25 cellular contexts compared by ENCODE assay signal in the genomic region with DNA sequence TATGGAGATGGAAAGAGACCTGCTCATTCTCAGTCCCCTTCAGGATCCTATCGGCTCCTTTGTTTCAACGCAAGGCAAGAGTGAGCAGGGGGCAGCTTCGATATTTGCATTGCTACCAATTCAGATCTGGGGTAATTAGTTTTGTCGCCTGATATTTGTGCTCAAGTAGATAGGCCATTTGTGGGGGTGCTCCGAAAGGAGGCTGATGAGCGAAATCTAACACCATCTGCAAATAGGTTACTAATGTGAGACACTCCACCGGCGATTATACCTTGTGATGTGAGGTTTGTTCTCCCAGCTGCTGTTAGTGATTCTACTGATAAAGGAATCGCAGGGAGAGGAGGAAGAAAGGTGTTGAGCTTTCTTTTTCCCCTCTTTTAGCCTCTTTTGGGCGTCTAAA. TPM values are rescaled to one million over a fixed set of nuclear protein-coding genes. Genes with fewer than 3 reads are reported as not detected.
DNase-seq lines count a peak whose midpoint lies in the region; ATAC-seq and TF ChIP-seq lines count a peak whose summit lies in the region.
"Had no signal": no experiment of that assay in that cellular context is flagged by ENCODE, and none has a peak within 500 bp of the region (broad histone marks: within the 10 kb centered on the region; RNA-seq: fewer than 3 reads in every experiment).

No MANE protein-coding gene starts in this region.

- H2AFZ ChIP-seq in GM23338 = no peak overlapping the region

- H3K9me3 Mint-ChIP-seq in GM23338 = no peaks in the 10 kb centered on the region; the same call in 2 of the 3 replicates
- H3K9me3 Mint-ChIP-seq in T-cell = peaks cover 0 to 3% (median 0%) of the 10 kb centered on the region in 3 donors
- H3K9me3 Mint-ChIP-seq: activated CD4-positive, alpha-beta memory T cell treated with anti-CD3 and anti-CD28 coated beads, Interleukin-2, amount 10 ng/mL, durations not matched to agents 7 days and 5 days; activated naive CD4-positive, alpha-beta T cell treated with anti-CD3 and anti-CD28 coated beads, Interleukin-2, amount 50 U/mL, for 24 hours; effector memory CD8-positive, alpha-beta T cell had no signal

- peak overlapping the region; percentile 15; the same call in 1 of the 3 replicates for H3K4me3 Mint-ChIP-seq in GM23338
- no peak overlapping the region for H3K4me3 Mint-ChIP-seq in T-cell
- H3K4me3 Mint-ChIP-seq: activated CD4-positive, alpha-beta memory T cell treated with anti-CD3 and anti-CD28 coated beads, Interleukin-2, amount 10 ng/mL, durations not matched to agents 7 days and 5 days; activated naive CD4-positive, alpha-beta T cell treated with anti-CD3 and anti-CD28 coated beads, Interleukin-2, amount 50 U/mL, for 24 hours; effector memory CD8-positive, alpha-beta T cell; stimulated activated naive B cell treated with anti-CD40 and anti-IgM and Interleukin-4, amounts not matched to agents 10 μg/mL and 1 μg/mL and 100 μg/mL, for 72 hours had no signal

- H3K27me3 Mint-ChIP-seq in GM23338 (ENCODE audit: insufficient read depth, low read depth, poor library complexity) (peaks cover 3% of the 10 kb centered on the region), T-cell (peaks cover 8 to 12% of the 10 kb centered on the region in 2 donors)
- H3K27me3 Mint-ChIP-seq: activated CD4-positive, alpha-beta memory T cell treated with anti-CD3 and anti-CD28 coated beads, Interleukin-2, amount 10 ng/mL, durations not matched to agents 7 days and 5 days had no signal

- H3K4me3 ChIP-seq in GM23338 = peak overlapping the region; percentile 2; the same call in 1 of the 2 replicates
- H3K4me3 ChIP-seq in HUES64 (ENCODE audit: low read length) = 0 out of 2 replicates have a peak overlapping the region, but pooled peaks have one; percentile 0
- H3K4me3 ChIP-seq in iPS DF 6.9 (ENCODE audit: low read length) = no peak overlapping the region
- H3K4me3 ChIP-seq: heart left ventricle, psoas muscle, SJCRH30, suprapubic skin had no signal

- H3K4me1 ChIP-seq in GM23338 (ENCODE audit: insufficient read depth) (peaks cover 39% of the 10 kb centered on the region), HUES64 (ENCODE audit: insufficient read depth, low read length) (peaks cover 35% of the 10 kb centered on the region), iPS DF 6.9 (ENCODE audit: control insufficient read depth, insufficient read depth, low read length) (peaks cover 4% of the 10 kb centered on the region)
- H3K4me1 ChIP-seq: suprapubic skin had no signal

- H3K36me3 ChIP-seq in GM23338 (ENCODE audit: insufficient read depth) (no peaks in the 10 kb centered on the region), HUES64 (ENCODE audit: insufficient read depth, low read length) (peaks cover 14% of the 10 kb centered on the region), iPS DF 6.9 (ENCODE audit: control insufficient read depth, insufficient read depth, low read length) (no peaks in the 10 kb centered on the region)
- H3K36me3 ChIP-seq: heart left ventricle, suprapubic skin had no signal

- H3K27me3 ChIP-seq in GM23338 (ENCODE audit: insufficient read depth) = no peaks in the 10 kb centered on the region
- H3K27me3 ChIP-seq in HUES64 (ENCODE audit: insufficient read depth, low read length) = no peaks in the 10 kb centered on the region
- H3K27me3 ChIP-seq in iPS DF 6.9 (ENCODE audit: control insufficient read depth, insufficient read depth, low read length) = no peaks in the 10 kb centered on the region
- H3K27me3 ChIP-seq: SJCRH30 had no signal

- peak overlapping the region; percentile 44 for H3K4me2 ChIP-seq in GM23338
- H3K4me2 ChIP-seq: KMS-11 had no signal

- CTCF ChIA-PET in T-cell (lab: Charles Lee) = no interaction called here

- peak overlapping the region; percentile 48 for H3K9ac ChIP-seq in HUES64 (ENCODE audit: low read depth, low read length)
- H3K9ac ChIP-seq: KMS-11 had no signal

- H4K20me1 ChIP-seq in GM23338 (replicated peaks; ENCODE audit: insufficient read depth) = no peaks in the 10 kb centered on the region

- no peaks in the 10 kb centered on the region for H3K79me2 ChIP-seq in GM23338 (replicated peaks; ENCODE audit: insufficient read depth)

- DNase-seq in GM23338 (ENCODE audit: low spot score) (peak; percentile 23), NCI-H69 (lab: John Stamatoyannopoulos, UW) (peak; percentile 40), iPS DF 6.9 (ENCODE audit: low read depth, low spot score) (no peak), D341Med (ENCODE audit: low spot score) (no peak), T-cell (no peak), NCI-H345 (lab: John Stamatoyannopoulos, UW) (no peak)
- DNase-seq: activated CD4-positive, alpha-beta memory T cell treated with anti-CD3 and anti-CD28 coated beads, Interleukin-2, amount 10 ng/mL, durations not matched to agents 7 days and 5 days; activated CD8-positive, alpha-beta memory T cell treated with anti-CD3 and anti-CD28 coated beads, Interleukin-2, amount 50 U/mL, for 48 hours; cortex of kidney; DMS53; effector memory CD8-positive, alpha-beta T cell; GDM1; heart left ventricle; mesenchymal stem cell; NCI-H187 treated with DMSO at 0.1 percent for 48 hours; nucleus accumbens; psoas muscle; SJCRH30; stimulated activated naive B cell treated with anti-CD40 and anti-IgM and Interleukin-4, amounts not matched to agents 10 μg/mL and 1 μg/mL and 100 μg/mL, for 72 hours had no signal

- ATAC-seq in GM23338 = peak; percentile 33
- no peak for ATAC-seq in T-cell (replicated peaks in 1 of 4)
- ATAC-seq in HG03457 (IDR thresholded peaks at IDR 0.05; ENCODE audit: unreplicated experiment) = no peak
- ATAC-seq: effector memory CD8-positive, alpha-beta T cell; heart left ventricle; left lobe of liver; psoas muscle; stimulated activated naive B cell treated with anti-CD40 and anti-IgM and Interleukin-4, amounts not matched to agents 10 μg/mL and 1 μg/mL and 100 μg/mL, for 72 hours had no signal

- peaks cover 7% of the 10 kb centered on the region; the same call in 1 of the 2 replicates for H3K9me2 ChIP-seq in GM23338 (ENCODE audit: insufficient read depth)

- H3K9me3 ChIP-seq in HUES64 (ENCODE audit: insufficient read depth, low read depth, low read length) (no peaks in the 10 kb centered on the region), iPS DF 6.9 (ENCODE audit: control insufficient read depth, insufficient read depth, low read length) (no peaks in the 10 kb centered on the region)
- H3K9me3 ChIP-seq: heart left ventricle, psoas muscle, SJCRH30, suprapubic skin had no signal

- H3K27ac ChIP-seq in GM23338 (ENCODE audit: low read depth) (peak overlapping the region; percentile 65), HUES64 (ENCODE audit: low read depth, low read length) (peak overlapping the region; percentile 61; the same call in 1 of the 2 replicates), iPS DF 6.9 (ENCODE audit: low read length) (peak overlapping the region; percentile 25)
- H3K27ac ChIP-seq: heart left ventricle, KMS-11, psoas muscle, SJCRH30, suprapubic skin had no signal

- POLR2A ChIA-PET in T-cell (lab: Charles Lee) = no interaction called here

- H3F3A ChIP-seq in GM23338 (replicated peaks; ENCODE audit: low read depth) = no peaks in the 10 kb centered on the region; the same call in 1 of the 2 replicates

- no peak for TF ChIP-seq CTCF in GM23338 (conservative IDR thresholded peaks at IDR 0.05; ENCODE audit: low read depth in 2 of 2)

- peaks cover 47% of the 10 kb centered on the region for H3K4me1 Mint-ChIP-seq in GM23338
- no peaks in the 10 kb centered on the region for H3K4me1 Mint-ChIP-seq in T-cell
- H3K4me1 Mint-ChIP-seq: activated CD4-positive, alpha-beta memory T cell treated with anti-CD3 and anti-CD28 coated beads, Interleukin-2, amount 10 ng/mL, durations not matched to agents 7 days and 5 days; activated naive CD4-positive, alpha-beta T cell treated with anti-CD3 and anti-CD28 coated beads, Interleukin-2, amount 50 U/mL, for 24 hours; stimulated activated naive B cell treated with anti-CD40 and anti-IgM and Interleukin-4, amounts not matched to agents 10 μg/mL and 1 μg/mL and 100 μg/mL, for 72 hours had no signal

- 31% methylated on average over 9 of the region's 10 CpGs for WGBS in HUES64
- WGBS in iPS DF 6.9 (ENCODE audit: insufficient coverage, insufficient read length) = no CpG with 5 or more reads among the region's 10 CpGs

- H3K27ac Mint-ChIP-seq in GM23338 (peak overlapping the region; percentile 71), T-cell (no peak overlapping the region)
- H3K27ac Mint-ChIP-seq: activated CD4-positive, alpha-beta memory T cell treated with anti-CD3 and anti-CD28 coated beads, Interleukin-2, amount 10 ng/mL, durations not matched to agents 7 days and 5 days; activated naive CD4-positive, alpha-beta T cell treated with anti-CD3 and anti-CD28 coated beads, Interleukin-2, amount 50 U/mL, for 24 hours; effector memory CD8-positive, alpha-beta T cell; stimulated activated naive B cell treated with anti-CD40 and anti-IgM and Interleukin-4, amounts not matched to agents 10 μg/mL and 1 μg/mL and 100 μg/mL, for 72 hours had no signal

- H3K36me3 Mint-ChIP-seq in GM23338 (ENCODE audit: low read depth) (peaks cover 63% of the 10 kb centered on the region), T-cell (no peaks in the 10 kb centered on the region)
- H3K36me3 Mint-ChIP-seq: activated naive CD4-positive, alpha-beta T cell treated with anti-CD3 and anti-CD28 coated beads, Interleukin-2, amount 50 U/mL, for 24 hours; stimulated activated naive B cell treated with anti-CD40 and anti-IgM and Interleukin-4, amounts not matched to agents 10 μg/mL and 1 μg/mL and 100 μg/mL, for 72 hours had no signal

TF ChIP-seq in GM23338, 12 proteins besides CTCF, POLR2A, EP300 and RAD21 (continues in another document):
- TF ChIP-seq, protein P1, sequence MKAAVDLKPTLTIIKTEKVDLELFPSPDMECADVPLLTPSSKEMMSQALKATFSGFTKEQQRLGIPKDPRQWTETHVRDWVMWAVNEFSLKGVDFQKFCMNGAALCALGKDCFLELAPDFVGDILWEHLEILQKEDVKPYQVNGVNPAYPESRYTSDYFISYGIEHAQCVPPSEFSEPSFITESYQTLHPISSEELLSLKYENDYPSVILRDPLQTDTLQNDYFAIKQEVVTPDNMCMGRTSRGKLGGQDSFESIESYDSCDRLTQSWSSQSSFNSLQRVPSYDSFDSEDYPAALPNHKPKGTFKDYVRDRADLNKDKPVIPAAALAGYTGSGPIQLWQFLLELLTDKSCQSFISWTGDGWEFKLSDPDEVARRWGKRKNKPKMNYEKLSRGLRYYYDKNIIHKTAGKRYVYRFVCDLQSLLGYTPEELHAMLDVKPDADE (IDR thresholded peaks at IDR 0.05) = no peak
- TF ChIP-seq POLR2AphosphoS5 (IDR thresholded peaks at IDR 0.05; ENCODE audit: low read depth) (no peak), ZNF114 (CRISPR knock-in tag; IDR thresholded peaks at IDR 0.05) (no peak), ZNF331 (CRISPR knock-in tag; IDR thresholded peaks at IDR 0.05; ENCODE audit: low read depth) (no peak), EZH2 (IDR thresholded peaks at IDR 0.05; ENCODE audit: low read depth, unreplicated experiment) (no peak), CREB1 (CRISPR knock-in tag; IDR thresholded peaks at IDR 0.05; ENCODE audit: low read depth) (no peak)

RNA-seq across cellular contexts. Expression of a gene that starts 31.5 kb away (rescaled TPM):
- total RNA-seq in GM23338 (2014; rRNA removed; shearing (Covaris generic)) = 35.8 and 38.9 TPM in 2 replicates
- polyA plus RNA-seq in GM23338 (2016; fragmentation: Nextera tagmentation; extraction: Ambion mirVana) = 6.1 and 6.8 TPM in 2 replicates
- polyA plus RNA-seq in HUES64 (2013, experiment 1 of 2) = 27.0 TPM
- 33.5 TPM for polyA plus RNA-seq in HUES64 (2013, experiment 2 of 2)
- total RNA-seq in T-cell = under 1 TPM in 4 of 5 donors, not detected in 1; 0.09 to 0.58 (median 0.27) TPM
- total RNA-seq: activated CD4-positive, alpha-beta memory T cell treated with anti-CD3 and anti-CD28 coated beads, Interleukin-2, amount 10 ng/mL, durations not matched to agents 7 days and 5 days had no signal

Comparison
In these comparisons a context has a peak if more than half of its experiments do, and no peak if none do; other contexts are left out.
1. DNase-seq: peak in GM23338 (single experiment) and NCI-H69 (single experiment); none in iPS DF 6.9 (single experiment), D341Med (single experiment), T-cell (0 of 34) and NCI-H345 (single experiment).
2. RNA of a gene that starts 31.5 kb away (total RNA-seq): 35.8 to 38.9 TPM in GM23338; 0.09 to 0.58 TPM in T-cell; every median in the first group is over 10 times any median in the second.
3. Peak in every context shown above with its lines, with median percentiles within 50 percentile points of each other: H3K27ac ChIP-seq.